ENCODE assay signal across 1 cellular context in the genomic region with DNA sequence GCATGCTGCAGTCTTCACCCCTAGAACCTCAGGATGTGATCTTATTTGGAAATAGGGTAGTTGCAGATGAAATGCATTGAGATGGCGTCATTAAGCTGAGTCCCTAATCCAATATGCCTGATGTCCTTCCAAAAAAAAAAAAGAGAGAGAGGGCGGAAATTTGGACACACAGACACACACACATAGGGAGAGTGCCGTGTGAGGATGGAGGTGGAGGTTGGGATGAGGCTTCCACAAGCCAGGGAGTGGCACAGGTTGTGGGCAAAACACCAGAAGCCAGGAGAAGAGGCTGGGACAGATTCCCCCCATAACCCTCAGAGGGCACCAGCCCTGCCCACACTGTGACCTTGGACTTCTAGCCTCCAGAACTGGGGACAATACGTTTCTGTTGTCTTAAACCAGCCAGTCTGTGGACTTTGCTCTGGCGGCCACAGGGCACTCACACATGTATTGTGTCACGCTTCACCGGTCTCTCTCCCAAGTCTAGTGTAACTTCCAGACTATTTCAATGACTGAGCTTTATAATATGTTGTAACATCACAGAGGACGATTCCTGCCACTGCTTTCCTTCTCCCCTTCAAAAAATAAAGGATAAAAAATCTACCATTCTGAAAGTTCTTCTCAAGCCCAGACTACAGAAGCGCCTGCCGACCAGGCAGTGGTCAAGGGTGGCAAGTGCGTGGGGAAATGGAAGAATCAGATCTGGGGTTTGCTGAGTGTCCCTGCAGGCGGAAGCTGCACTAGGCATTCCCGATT.
A peak's percentile ranks its signal among the peaks of the same experiment; 100 is the strongest.
TF ChIP-seq lines count a peak whose summit lies in the region.

No MANE protein-coding gene starts in this region.

TF ChIP-seq in HepG2, 621 proteins besides CTCF, POLR2A, EP300 and RAD21 (continued from another document and continues in another):
- TF ChIP-seq, protein P1, sequence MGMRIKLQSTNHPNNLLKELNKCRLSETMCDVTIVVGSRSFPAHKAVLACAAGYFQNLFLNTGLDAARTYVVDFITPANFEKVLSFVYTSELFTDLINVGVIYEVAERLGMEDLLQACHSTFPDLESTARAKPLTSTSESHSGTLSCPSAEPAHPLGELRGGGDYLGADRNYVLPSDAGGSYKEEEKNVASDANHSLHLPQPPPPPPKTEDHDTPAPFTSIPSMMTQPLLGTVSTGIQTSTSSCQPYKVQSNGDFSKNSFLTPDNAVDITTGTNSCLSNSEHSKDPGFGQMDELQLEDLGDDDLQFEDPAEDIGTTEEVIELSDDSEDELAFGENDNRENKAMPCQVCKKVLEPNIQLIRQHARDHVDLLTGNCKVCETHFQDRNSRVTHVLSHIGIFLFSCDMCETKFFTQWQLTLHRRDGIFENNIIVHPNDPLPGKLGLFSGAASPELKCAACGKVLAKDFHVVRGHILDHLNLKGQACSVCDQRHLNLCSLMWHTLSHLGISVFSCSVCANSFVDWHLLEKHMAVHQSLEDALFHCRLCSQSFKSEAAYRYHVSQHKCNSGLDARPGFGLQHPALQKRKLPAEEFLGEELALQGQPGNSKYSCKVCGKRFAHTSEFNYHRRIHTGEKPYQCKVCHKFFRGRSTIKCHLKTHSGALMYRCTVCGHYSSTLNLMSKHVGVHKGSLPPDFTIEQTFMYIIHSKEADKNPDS (CRISPR knock-in tag; IDR thresholded peaks at IDR 0.05), result no peak
- no peak for TF ChIP-seq MYNN (CRISPR knock-in tag; IDR thresholded peaks at IDR 0.05; ENCODE audit: low read depth)
- no peak for TF ChIP-seq ZNF577 (CRISPR knock-in tag; IDR thresholded peaks at IDR 0.05; ENCODE audit: borderline replicate concordance, low read depth)
- TF ChIP-seq, protein P2, sequence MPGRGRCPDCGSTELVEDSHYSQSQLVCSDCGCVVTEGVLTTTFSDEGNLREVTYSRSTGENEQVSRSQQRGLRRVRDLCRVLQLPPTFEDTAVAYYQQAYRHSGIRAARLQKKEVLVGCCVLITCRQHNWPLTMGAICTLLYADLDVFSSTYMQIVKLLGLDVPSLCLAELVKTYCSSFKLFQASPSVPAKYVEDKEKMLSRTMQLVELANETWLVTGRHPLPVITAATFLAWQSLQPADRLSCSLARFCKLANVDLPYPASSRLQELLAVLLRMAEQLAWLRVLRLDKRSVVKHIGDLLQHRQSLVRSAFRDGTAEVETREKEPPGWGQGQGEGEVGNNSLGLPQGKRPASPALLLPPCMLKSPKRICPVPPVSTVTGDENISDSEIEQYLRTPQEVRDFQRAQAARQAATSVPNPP (CRISPR knock-in tag; IDR thresholded peaks at IDR 0.05), result no peak
- no peak for TF ChIP-seq RFXANK (CRISPR knock-in tag; IDR thresholded peaks at IDR 0.05)
- no peak for TF ChIP-seq ZNF333 (CRISPR knock-in tag; IDR thresholded peaks at IDR 0.05; ENCODE audit: borderline replicate concordance)
- no peak for TF ChIP-seq ZNF530 (CRISPR knock-in tag; IDR thresholded peaks at IDR 0.05; ENCODE audit: low read depth)
- no peak for TF ChIP-seq ZEB1 (IDR thresholded peaks at IDR 0.05; ENCODE audit: insufficient replicate concordance, low read depth)
- TF ChIP-seq HNRNPH1 (optimal IDR thresholded peaks at IDR 0.05; ENCODE audit: low read depth, low read length), result no peak
- TF ChIP-seq, protein P3, sequence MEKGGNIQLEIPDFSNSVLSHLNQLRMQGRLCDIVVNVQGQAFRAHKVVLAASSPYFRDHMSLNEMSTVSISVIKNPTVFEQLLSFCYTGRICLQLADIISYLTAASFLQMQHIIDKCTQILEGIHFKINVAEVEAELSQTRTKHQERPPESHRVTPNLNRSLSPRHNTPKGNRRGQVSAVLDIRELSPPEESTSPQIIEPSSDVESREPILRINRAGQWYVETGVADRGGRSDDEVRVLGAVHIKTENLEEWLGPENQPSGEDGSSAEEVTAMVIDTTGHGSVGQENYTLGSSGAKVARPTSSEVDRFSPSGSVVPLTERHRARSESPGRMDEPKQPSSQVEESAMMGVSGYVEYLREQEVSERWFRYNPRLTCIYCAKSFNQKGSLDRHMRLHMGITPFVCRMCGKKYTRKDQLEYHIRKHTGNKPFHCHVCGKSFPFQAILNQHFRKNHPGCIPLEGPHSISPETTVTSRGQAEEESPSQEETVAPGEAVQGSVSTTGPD (CRISPR knock-in tag; IDR thresholded peaks at IDR 0.05), result no peak
- TF ChIP-seq, protein P4, sequence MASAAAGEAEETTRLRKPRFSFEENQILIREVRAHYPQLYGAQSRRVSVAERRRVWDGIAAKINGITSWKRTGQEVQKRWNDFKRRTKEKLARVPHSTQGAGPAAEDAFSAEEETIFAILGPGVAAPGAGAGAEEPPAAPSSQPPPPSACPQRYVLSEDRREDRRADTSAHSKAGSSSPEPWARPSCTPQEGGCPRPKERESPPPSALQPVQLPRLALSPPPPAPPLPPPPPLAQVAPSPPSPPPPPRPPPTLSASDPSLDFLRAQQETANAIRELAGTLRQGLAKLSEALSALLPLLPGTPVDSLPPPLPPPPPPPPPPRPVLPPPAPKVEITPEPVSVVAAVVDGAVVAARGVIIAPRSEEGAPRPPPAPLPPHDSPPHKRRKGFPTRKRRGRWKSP (CRISPR knock-in tag; IDR thresholded peaks at IDR 0.05), result no peak
- TF ChIP-seq SNAPC2 (CRISPR knock-in tag; IDR thresholded peaks at IDR 0.05), result no peak
- TF ChIP-seq, protein P5, sequence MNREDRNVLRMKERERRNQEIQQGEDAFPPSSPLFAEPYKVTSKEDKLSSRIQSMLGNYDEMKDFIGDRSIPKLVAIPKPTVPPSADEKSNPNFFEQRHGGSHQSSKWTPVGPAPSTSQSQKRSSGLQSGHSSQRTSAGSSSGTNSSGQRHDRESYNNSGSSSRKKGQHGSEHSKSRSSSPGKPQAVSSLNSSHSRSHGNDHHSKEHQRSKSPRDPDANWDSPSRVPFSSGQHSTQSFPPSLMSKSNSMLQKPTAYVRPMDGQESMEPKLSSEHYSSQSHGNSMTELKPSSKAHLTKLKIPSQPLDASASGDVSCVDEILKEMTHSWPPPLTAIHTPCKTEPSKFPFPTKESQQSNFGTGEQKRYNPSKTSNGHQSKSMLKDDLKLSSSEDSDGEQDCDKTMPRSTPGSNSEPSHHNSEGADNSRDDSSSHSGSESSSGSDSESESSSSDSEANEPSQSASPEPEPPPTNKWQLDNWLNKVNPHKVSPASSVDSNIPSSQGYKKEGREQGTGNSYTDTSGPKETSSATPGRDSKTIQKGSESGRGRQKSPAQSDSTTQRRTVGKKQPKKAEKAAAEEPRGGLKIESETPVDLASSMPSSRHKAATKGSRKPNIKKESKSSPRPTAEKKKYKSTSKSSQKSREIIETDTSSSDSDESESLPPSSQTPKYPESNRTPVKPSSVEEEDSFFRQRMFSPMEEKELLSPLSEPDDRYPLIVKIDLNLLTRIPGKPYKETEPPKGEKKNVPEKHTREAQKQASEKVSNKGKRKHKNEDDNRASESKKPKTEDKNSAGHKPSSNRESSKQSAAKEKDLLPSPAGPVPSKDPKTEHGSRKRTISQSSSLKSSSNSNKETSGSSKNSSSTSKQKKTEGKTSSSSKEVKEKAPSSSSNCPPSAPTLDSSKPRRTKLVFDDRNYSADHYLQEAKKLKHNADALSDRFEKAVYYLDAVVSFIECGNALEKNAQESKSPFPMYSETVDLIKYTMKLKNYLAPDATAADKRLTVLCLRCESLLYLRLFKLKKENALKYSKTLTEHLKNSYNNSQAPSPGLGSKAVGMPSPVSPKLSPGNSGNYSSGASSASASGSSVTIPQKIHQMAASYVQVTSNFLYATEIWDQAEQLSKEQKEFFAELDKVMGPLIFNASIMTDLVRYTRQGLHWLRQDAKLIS (CRISPR knock-in tag; IDR thresholded peaks at IDR 0.05), result no peak
- TF ChIP-seq PCBP1 (IDR thresholded peaks at IDR 0.05; ENCODE audit: borderline replicate concordance, low read depth, low read length), result no peak
- TF ChIP-seq, protein P6, sequence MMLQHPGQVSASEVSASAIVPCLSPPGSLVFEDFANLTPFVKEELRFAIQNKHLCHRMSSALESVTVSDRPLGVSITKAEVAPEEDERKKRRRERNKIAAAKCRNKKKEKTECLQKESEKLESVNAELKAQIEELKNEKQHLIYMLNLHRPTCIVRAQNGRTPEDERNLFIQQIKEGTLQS (CRISPR knock-in tag; IDR thresholded peaks at IDR 0.05), result no peak
- TF ChIP-seq ZNF143 (CRISPR knock-in tag; IDR thresholded peaks at IDR 0.05), result no peak
- TF ChIP-seq BRCA1 (CRISPR knock-in tag; IDR thresholded peaks at IDR 0.05), result no peak
- TF ChIP-seq ZNF703 (CRISPR knock-in tag; IDR thresholded peaks at IDR 0.05; ENCODE audit: borderline replicate concordance), result no peak
- TF ChIP-seq ZNF138 (CRISPR knock-in tag; IDR thresholded peaks at IDR 0.05; ENCODE audit: low read depth), result no peak
- TF ChIP-seq, protein P7, sequence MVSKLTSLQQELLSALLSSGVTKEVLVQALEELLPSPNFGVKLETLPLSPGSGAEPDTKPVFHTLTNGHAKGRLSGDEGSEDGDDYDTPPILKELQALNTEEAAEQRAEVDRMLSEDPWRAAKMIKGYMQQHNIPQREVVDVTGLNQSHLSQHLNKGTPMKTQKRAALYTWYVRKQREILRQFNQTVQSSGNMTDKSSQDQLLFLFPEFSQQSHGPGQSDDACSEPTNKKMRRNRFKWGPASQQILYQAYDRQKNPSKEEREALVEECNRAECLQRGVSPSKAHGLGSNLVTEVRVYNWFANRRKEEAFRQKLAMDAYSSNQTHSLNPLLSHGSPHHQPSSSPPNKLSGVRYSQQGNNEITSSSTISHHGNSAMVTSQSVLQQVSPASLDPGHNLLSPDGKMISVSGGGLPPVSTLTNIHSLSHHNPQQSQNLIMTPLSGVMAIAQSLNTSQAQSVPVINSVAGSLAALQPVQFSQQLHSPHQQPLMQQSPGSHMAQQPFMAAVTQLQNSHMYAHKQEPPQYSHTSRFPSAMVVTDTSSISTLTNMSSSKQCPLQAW (CRISPR knock-in tag; IDR thresholded peaks at IDR 0.05), result no peak
- TF ChIP-seq ZNF75D (CRISPR knock-in tag; IDR thresholded peaks at IDR 0.05; ENCODE audit: borderline replicate concordance), result no peak
- TF ChIP-seq DNMT1 (CRISPR knock-in tag; IDR thresholded peaks at IDR 0.05), result no peak
- no peak for TF ChIP-seq SMC3 (IDR thresholded peaks at IDR 0.05; ENCODE audit: low read length)
- TF ChIP-seq, protein P8, sequence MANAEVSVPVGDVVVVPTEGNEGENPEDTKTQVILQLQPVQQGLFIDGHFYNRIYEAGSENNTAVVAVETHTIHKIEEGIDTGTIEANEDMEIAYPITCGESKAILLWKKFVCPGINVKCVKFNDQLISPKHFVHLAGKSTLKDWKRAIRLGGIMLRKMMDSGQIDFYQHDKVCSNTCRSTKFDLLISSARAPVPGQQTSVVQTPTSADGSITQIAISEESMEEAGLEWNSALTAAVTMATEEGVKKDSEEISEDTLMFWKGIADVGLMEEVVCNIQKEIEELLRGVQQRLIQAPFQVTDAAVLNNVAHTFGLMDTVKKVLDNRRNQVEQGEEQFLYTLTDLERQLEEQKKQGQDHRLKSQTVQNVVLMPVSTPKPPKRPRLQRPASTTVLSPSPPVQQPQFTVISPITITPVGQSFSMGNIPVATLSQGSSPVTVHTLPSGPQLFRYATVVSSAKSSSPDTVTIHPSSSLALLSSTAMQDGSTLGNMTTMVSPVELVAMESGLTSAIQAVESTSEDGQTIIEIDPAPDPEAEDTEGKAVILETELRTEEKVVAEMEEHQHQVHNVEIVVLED (CRISPR knock-in tag; IDR thresholded peaks at IDR 0.05; ENCODE audit: borderline replicate concordance), result no peak
- TF ChIP-seq ZFY (CRISPR knock-in tag; IDR thresholded peaks at IDR 0.05), result no peak
- TF ChIP-seq ZFX (CRISPR knock-in tag; IDR thresholded peaks at IDR 0.05; ENCODE audit: low read depth), result no peak
- TF ChIP-seq PAWR (CRISPR knock-in tag; IDR thresholded peaks at IDR 0.05; ENCODE audit: borderline replicate concordance), result no peak
- 0 out of 4 replicates have a peak, but pooled peaks of 1 of the 2 experiments have one; percentile 22 for TF ChIP-seq MAFK (conservative IDR thresholded peaks at IDR 0.05 in 1 of 2, IDR thresholded peaks at IDR 0.05 in 1 of 2; ENCODE audit: low read length in 2 of 2)
- TF ChIP-seq RBM39 (IDR thresholded peaks at IDR 0.05; ENCODE audit: low read depth, low read length, poor library complexity, severe bottlenecking), result no peak
- TF ChIP-seq, protein P9, sequence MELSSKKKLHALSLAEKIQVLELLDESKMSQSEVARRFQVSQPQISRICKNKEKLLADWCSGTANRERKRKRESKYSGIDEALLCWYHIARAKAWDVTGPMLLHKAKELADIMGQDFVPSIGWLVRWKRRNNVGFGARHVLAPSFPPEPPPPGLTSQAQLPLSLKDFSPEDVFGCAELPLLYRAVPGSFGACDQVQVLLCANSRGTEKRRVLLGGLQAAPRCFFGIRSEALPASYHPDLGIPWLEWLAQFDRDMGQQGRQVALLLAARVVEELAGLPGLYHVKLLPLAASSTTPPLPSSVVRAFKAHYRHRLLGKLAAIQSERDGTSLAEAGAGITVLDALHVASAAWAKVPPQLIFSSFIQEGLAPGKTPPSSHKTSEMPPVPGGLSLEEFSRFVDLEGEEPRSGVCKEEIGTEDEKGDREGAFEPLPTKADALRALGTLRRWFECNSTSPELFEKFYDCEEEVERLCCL (CRISPR knock-in tag; IDR thresholded peaks at IDR 0.05; ENCODE audit: borderline replicate concordance), result no peak
- TF ChIP-seq ZNF775 (CRISPR knock-in tag; IDR thresholded peaks at IDR 0.05; ENCODE audit: borderline replicate concordance), result no peak
- TF ChIP-seq, protein P10, sequence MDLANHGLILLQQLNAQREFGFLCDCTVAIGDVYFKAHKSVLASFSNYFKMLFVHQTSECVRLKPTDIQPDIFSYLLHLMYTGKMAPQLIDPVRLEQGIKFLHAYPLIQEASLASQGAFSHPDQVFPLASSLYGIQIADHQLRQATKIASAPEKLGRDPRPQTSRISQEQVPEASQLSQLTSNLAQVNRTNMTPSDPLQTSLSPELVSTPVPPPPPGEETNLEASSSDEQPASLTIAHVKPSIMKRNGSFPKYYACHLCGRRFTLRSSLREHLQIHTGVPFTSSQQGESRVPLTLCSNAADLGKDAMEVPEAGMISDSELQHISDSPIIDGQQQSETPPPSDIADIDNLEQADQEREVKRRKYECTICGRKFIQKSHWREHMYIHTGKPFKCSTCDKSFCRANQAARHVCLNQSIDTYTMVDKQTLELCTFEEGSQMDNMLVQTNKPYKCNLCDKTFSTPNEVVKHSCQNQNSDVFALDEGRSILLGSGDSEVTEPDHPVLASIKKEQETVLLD (CRISPR knock-in tag; IDR thresholded peaks at IDR 0.05; ENCODE audit: low read depth), result no peak
- no peak for TF ChIP-seq ZNF251 (CRISPR knock-in tag; IDR thresholded peaks at IDR 0.05)
- TF ChIP-seq, protein P11, sequence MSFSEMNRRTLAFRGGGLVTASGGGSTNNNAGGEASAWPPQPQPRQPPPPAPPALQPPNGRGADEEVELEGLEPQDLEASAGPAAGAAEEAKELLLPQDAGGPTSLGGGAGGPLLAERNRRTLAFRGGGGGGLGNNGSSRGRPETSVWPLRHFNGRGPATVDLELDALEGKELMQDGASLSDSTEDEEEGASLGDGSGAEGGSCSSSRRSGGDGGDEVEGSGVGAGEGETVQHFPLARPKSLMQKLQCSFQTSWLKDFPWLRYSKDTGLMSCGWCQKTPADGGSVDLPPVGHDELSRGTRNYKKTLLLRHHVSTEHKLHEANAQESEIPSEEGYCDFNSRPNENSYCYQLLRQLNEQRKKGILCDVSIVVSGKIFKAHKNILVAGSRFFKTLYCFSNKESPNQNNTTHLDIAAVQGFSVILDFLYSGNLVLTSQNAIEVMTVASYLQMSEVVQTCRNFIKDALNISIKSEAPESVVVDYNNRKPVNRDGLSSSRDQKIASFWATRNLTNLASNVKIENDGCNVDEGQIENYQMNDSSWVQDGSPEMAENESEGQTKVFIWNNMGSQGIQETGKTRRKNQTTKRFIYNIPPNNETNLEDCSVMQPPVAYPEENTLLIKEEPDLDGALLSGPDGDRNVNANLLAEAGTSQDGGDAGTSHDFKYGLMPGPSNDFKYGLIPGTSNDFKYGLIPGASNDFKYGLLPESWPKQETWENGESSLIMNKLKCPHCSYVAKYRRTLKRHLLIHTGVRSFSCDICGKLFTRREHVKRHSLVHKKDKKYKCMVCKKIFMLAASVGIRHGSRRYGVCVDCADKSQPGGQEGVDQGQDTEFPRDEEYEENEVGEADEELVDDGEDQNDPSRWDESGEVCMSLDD (CRISPR knock-in tag; IDR thresholded peaks at IDR 0.05; ENCODE audit: borderline replicate concordance), result no peak
- peak; percentile 67 to 78 for TF ChIP-seq NR2F1 (CRISPR knock-in tag; IDR thresholded peaks at IDR 0.05)
- TF ChIP-seq SRSF4 (IDR thresholded peaks at IDR 0.05; ENCODE audit: low read depth, low read length, poor library complexity, severe bottlenecking), result no peak
- TF ChIP-seq ZNF776 (CRISPR knock-in tag; IDR thresholded peaks at IDR 0.05), result no peak
- TF ChIP-seq HOXD1 (CRISPR knock-in tag; IDR thresholded peaks at IDR 0.05), result no peak
